Comparison of ENCODE assay signal across 25 cellular contexts in genomic region chr3:48963591-48963990, GRCh38.
"Had no signal": no experiment of that assay in that cellular context is flagged by ENCODE, and none has a peak within 500 bp of the region (broad histone marks: within the 10 kb centered on the region; RNA-seq: fewer than 3 reads in every experiment).

No MANE protein-coding gene starts in this region.

- H3K27me3 Mint-ChIP-seq: dendritic cell treated with granulocyte-macrophage colony-stimulating factor and Interleukin-4, amounts not matched to agents 40 ng/mL and 50 ng/mL, for 4 days; type B pancreatic cell had no signal

- H3K9me3 Mint-ChIP-seq: dendritic cell treated with granulocyte-macrophage colony-stimulating factor and Interleukin-4, amounts not matched to agents 40 ng/mL and 50 ng/mL, for 4 days; immature natural killer cell; natural killer cell; stimulated activated effector memory CD8-positive, alpha-beta T cell treated with anti-CD3 and anti-CD28 coated beads, Interleukin-12 subunit alpha, Interleukin-12 subunit beta, amount 100 ng/mL, for 72 hours; type B pancreatic cell had no signal

- H3K4me1 ChIP-seq: esophagus squamous epithelium, lower lobe of right lung, sigmoid colon, stomach, tibial artery had no signal

- H3K36me3 ChIP-seq: ovary had no signal

- DNase-seq: colonic mucosa; effector CD8-positive, alpha-beta T cell; erythroblast; esophagus squamous epithelium; foreskin melanocyte; immature natural killer cell; kidney glomerular epithelial cell; left colon; left ventricle myocardium superior; lower lobe of right lung; natural killer cell; occipital lobe; ovary; psoas muscle; right cardiac atrium; sigmoid colon; stimulated activated CD4-positive, alpha-beta T cell treated with anti-CD3 and anti-CD28 coated beads, Interleukin-2, amount 100 ng/mL, for 24 hours; stimulated activated CD4-positive, alpha-beta T cell treated with anti-CD3 and anti-CD28 coated beads, Interleukin-4, amount 100 ng/mL, for 24 hours; stimulated activated naive CD4-positive, alpha-beta T cell treated with Interleukin-2 at 50 U/mL for 16 hours; stomach; tibial artery had no signal

- H3K27ac Mint-ChIP-seq: dendritic cell treated with granulocyte-macrophage colony-stimulating factor and Interleukin-4, amounts not matched to agents 40 ng/mL and 50 ng/mL, for 4 days; type B pancreatic cell had no signal

- H3K4me3 ChIP-seq: colonic mucosa, esophagus squamous epithelium, lower lobe of right lung, ovary, psoas muscle, sigmoid colon, stomach, testis, tibial artery had no signal

- H3K9me3 ChIP-seq: colonic mucosa, esophagus squamous epithelium, lower lobe of right lung, ovary, psoas muscle, sigmoid colon, stomach, testis, tibial artery had no signal

- H3K27ac ChIP-seq: colonic mucosa, esophagus squamous epithelium, lower lobe of right lung, ovary, psoas muscle, sigmoid colon, stomach, testis, tibial artery had no signal

- H3K36me3 Mint-ChIP-seq: natural killer cell had no signal

- ATAC-seq: left colon; left ventricle myocardium superior; lower lobe of right lung; natural killer cell; psoas muscle; right cardiac atrium; stimulated activated effector memory CD8-positive, alpha-beta T cell treated with anti-CD3 and anti-CD28 coated beads, Interleukin-12 subunit alpha, Interleukin-12 subunit beta, amount 100 ng/mL, for 72 hours had no signal

- H3K4me3 Mint-ChIP-seq: dendritic cell treated with granulocyte-macrophage colony-stimulating factor and Interleukin-4, amounts not matched to agents 40 ng/mL and 50 ng/mL, for 4 days; immature natural killer cell; natural killer cell; stimulated activated effector memory CD8-positive, alpha-beta T cell treated with anti-CD3 and anti-CD28 coated beads, Interleukin-12 subunit alpha, Interleukin-12 subunit beta, amount 100 ng/mL, for 72 hours; type B pancreatic cell had no signal

- H3K27me3 ChIP-seq: colonic mucosa, esophagus squamous epithelium, ovary, sigmoid colon, stomach, testis, tibial artery had no signal
